ENCODE assay signal across 9 cellular contexts in genomic region chr16:52068447-52069074, GRCh38.
DNase-seq lines count a peak whose midpoint lies in the region; ATAC-seq and FAIRE-seq lines count a peak whose summit lies in the region.
"Had no signal": no experiment of that assay in that cellular context is flagged by ENCODE, and none has a peak within 500 bp of the region (broad histone marks: within the 10 kb centered on the region; RNA-seq: fewer than 3 reads in every experiment).

No MANE protein-coding gene starts in this region.

- H3K4me1 Mint-ChIP-seq in stimulated activated naive CD8-positive, alpha-beta T cell treated with anti-CD3 and anti-CD28 coated beads, Interleukin-15, amount 100 ng/mL, for 72 hours, result no peaks in the 10 kb centered on the region

- no peak overlapping the region for H3K4me3 Mint-ChIP-seq in stimulated activated naive CD8-positive, alpha-beta T cell treated with anti-CD3 and anti-CD28 coated beads, Interleukin-15, amount 100 ng/mL, for 72 hours

- peaks cover 0 to 6% of the 10 kb centered on the region in 2 donors for H3K9me3 Mint-ChIP-seq in stimulated activated naive CD8-positive, alpha-beta T cell treated with anti-CD3 and anti-CD28 coated beads, Interleukin-15, amount 100 ng/mL, for 72 hours

- peak overlapping the region; percentile 40 for H3K27ac ChIP-seq in iPS-18a (ENCODE audit: low read length)
- H3K27ac ChIP-seq: BLaER1 had no signal

- H3K27me3 Mint-ChIP-seq in stimulated activated naive CD8-positive, alpha-beta T cell treated with anti-CD3 and anti-CD28 coated beads, Interleukin-15, amount 100 ng/mL, for 72 hours, result no peaks in the 10 kb centered on the region

- ATAC-seq in Right ventricle myocardium superior (ENCODE audit: poor library complexity) (peak; percentile 82), left cardiac atrium (no peak), GM21528 (IDR thresholded peaks at IDR 0.05; ENCODE audit: low FRiP score, unreplicated experiment) (no peak), HG02571 (IDR thresholded peaks at IDR 0.05; ENCODE audit: unreplicated experiment) (no peak)
- no peak for ATAC-seq in stimulated activated naive CD8-positive, alpha-beta T cell treated with anti-CD3 and anti-CD28 coated beads, Interleukin-15, amount 100 ng/mL, for 72 hours

- no peaks in the 10 kb centered on the region for H3K27me3 ChIP-seq in iPS-18a (ENCODE audit: control insufficient read depth, insufficient read depth, low read length)
- H3K27me3 ChIP-seq: BLaER1 had no signal

- no peak overlapping the region for H3K27ac Mint-ChIP-seq in stimulated activated naive CD8-positive, alpha-beta T cell treated with anti-CD3 and anti-CD28 coated beads, Interleukin-15, amount 100 ng/mL, for 72 hours

- no peak for FAIRE-seq in urothelium cell line (lab: Jason Lieb, UNC)

- H3K9me3 ChIP-seq in iPS-18a (ENCODE audit: control insufficient read depth, low read depth, low read length), result no peaks in the 10 kb centered on the region
- H3K9me3 ChIP-seq: BLaER1 had no signal

- no peak overlapping the region for H3K9ac ChIP-seq in iPS-18a (ENCODE audit: low read length)
- H3K9ac ChIP-seq: BLaER1 had no signal

- H3K36me3 ChIP-seq in iPS-18a (ENCODE audit: control insufficient read depth, low read depth, low read length), result no peaks in the 10 kb centered on the region
- H3K36me3 ChIP-seq: BLaER1 had no signal

- H3K4me3 ChIP-seq in iPS-18a (ENCODE audit: low read length), result no peak overlapping the region
- H3K4me3 ChIP-seq: BLaER1 had no signal

- DNase-seq in Right ventricle myocardium superior (no peak), left cardiac atrium (no peak), SHP77 treated with DMSO at 0.1 percent for 48 hours (lab: John Stamatoyannopoulos, UW) (peak; percentile 66), urothelium cell line (ENCODE audit: low spot score) (peak; percentile 35)
- no peak for DNase-seq in stimulated activated naive CD8-positive, alpha-beta T cell treated with anti-CD3 and anti-CD28 coated beads, Interleukin-15, amount 100 ng/mL, for 72 hours

- no peaks in the 10 kb centered on the region for H3K4me1 ChIP-seq in iPS-18a (ENCODE audit: control insufficient read depth, low read depth, low read length)
- H3K4me1 ChIP-seq: BLaER1 had no signal

- intact Hi-C loops in Right ventricle myocardium superior (cut with DNase I), result no loop called here
- intact Hi-C loops in left cardiac atrium (cut with DNase I), result loop anchor here (5.0 to 10.0 kb wide), 2 partner anchors 844 to 846 kb away; no protein-coding TSS in a partner anchor

Comparison
In these comparisons a context has a peak if more than half of its experiments do, and no peak if none do; other contexts are left out.
1. DNase-seq: peak in SHP77 treated with DMSO at 0.1 percent for 48 hours (single experiment) and urothelium cell line (single experiment); none in Right ventricle myocardium superior (single experiment), left cardiac atrium (single experiment) and stimulated activated naive CD8-positive, alpha-beta T cell treated with anti-CD3 and anti-CD28 coated beads, Interleukin-15, amount 100 ng/mL, for 72 hours (0 of 2).